Comparison of ENCODE assay signal across 1 cellular context in genomic region chr20:62924567-62925419, GRCh38.
TF ChIP-seq lines count a peak whose summit lies in the region.

No MANE protein-coding gene starts in this region.

TF ChIP-seq in HepG2, 621 proteins besides CTCF, POLR2A, EP300 and RAD21 (continued from another document and continues in another):
- no peak for TF ChIP-seq HINFP (CRISPR knock-in tag; IDR thresholded peaks at IDR 0.05; ENCODE audit: low read depth)
- peak; percentile 49; the same call in 1 of the 2 replicates for TF ChIP-seq IRF9 (CRISPR knock-in tag; IDR thresholded peaks at IDR 0.05; ENCODE audit: borderline replicate concordance)
- TF ChIP-seq LRRFIP1 (CRISPR knock-in tag; conservative IDR thresholded peaks at IDR 0.05): no peak
- peak; percentile 20; the same call in 1 of the 2 replicates for TF ChIP-seq CREM (IDR thresholded peaks at IDR 0.05)
- no peak for TF ChIP-seq CREM (CRISPR knock-in tag; IDR thresholded peaks at IDR 0.05)
- no peak for TF ChIP-seq DZIP1 (CRISPR knock-in tag; IDR thresholded peaks at IDR 0.05)
- TF ChIP-seq TERF1 (CRISPR knock-in tag; IDR thresholded peaks at IDR 0.05): no peak
- TF ChIP-seq ZNF704 (CRISPR knock-in tag; IDR thresholded peaks at IDR 0.05; ENCODE audit: borderline replicate concordance): no peak
- 0 out of 2 replicates have a peak, but pooled peaks have one; percentile 6 for TF ChIP-seq ZGPAT (CRISPR knock-in tag; IDR thresholded peaks at IDR 0.05)
- 0 out of 2 replicates have a peak, but pooled peaks have one; percentile 16 for TF ChIP-seq ZNF275 (CRISPR knock-in tag; IDR thresholded peaks at IDR 0.05; ENCODE audit: borderline replicate concordance)
- TF ChIP-seq ZFX (CRISPR knock-in tag; IDR thresholded peaks at IDR 0.05; ENCODE audit: low read depth): peak; percentile 43; the same call in 1 of the 2 replicates
- 0 out of 2 replicates have a peak, but pooled peaks have one; percentile 83 for TF ChIP-seq FOXO4 (CRISPR knock-in tag; conservative IDR thresholded peaks at IDR 0.05)
- TF ChIP-seq ZNF639 (CRISPR knock-in tag; conservative IDR thresholded peaks at IDR 0.05): no peak
- TF ChIP-seq DR1 (CRISPR knock-in tag; IDR thresholded peaks at IDR 0.05): no peak
- TF ChIP-seq SALL1 (CRISPR knock-in tag; IDR thresholded peaks at IDR 0.05): peak; percentile 61
- no peak for TF ChIP-seq ZNF660 (CRISPR knock-in tag; IDR thresholded peaks at IDR 0.05; ENCODE audit: borderline replicate concordance, low read depth)
- no peak for TF ChIP-seq MXD3 (CRISPR knock-in tag; IDR thresholded peaks at IDR 0.05)
- TF ChIP-seq ZNF782 (CRISPR knock-in tag; IDR thresholded peaks at IDR 0.05; ENCODE audit: borderline replicate concordance): no peak
- TF ChIP-seq ZNF629 (CRISPR knock-in tag; conservative IDR thresholded peaks at IDR 0.05): no peak
- peak; percentile 24 for TF ChIP-seq TBL1XR1 (IDR thresholded peaks at IDR 0.05; ENCODE audit: borderline replicate concordance, low read length, partially characterized antibody)
- TF ChIP-seq CENPBD1 (CRISPR knock-in tag; IDR thresholded peaks at IDR 0.05; ENCODE audit: borderline replicate concordance, low read depth): no peak
- no peak for TF ChIP-seq ZNF646 (CRISPR knock-in tag; IDR thresholded peaks at IDR 0.05)
- no peak for TF ChIP-seq ESRRA (CRISPR knock-in tag; IDR thresholded peaks at IDR 0.05; ENCODE audit: low read depth)
- no peak for TF ChIP-seq ZNF367 (CRISPR knock-in tag; IDR thresholded peaks at IDR 0.05; ENCODE audit: borderline replicate concordance)
- no peak for TF ChIP-seq ZNF431 (CRISPR knock-in tag; IDR thresholded peaks at IDR 0.05; ENCODE audit: borderline replicate concordance, low read depth)
- no peak for TF ChIP-seq ONECUT2 (CRISPR knock-in tag; IDR thresholded peaks at IDR 0.05)
- no peak for TF ChIP-seq XRCC5 (optimal IDR thresholded peaks at IDR 0.05; ENCODE audit: low read length)
- no peak for TF ChIP-seq EED (CRISPR knock-in tag; IDR thresholded peaks at IDR 0.05)
- TF ChIP-seq PAF1 (CRISPR knock-in tag; IDR thresholded peaks at IDR 0.05): no peak
